24 cellular contexts compared by ENCODE assay signal in genomic region chr5:174555726-174556125, GRCh38.
"Had no signal": no experiment of that assay in that cellular context is flagged by ENCODE, and none has a peak within 500 bp of the region (broad histone marks: within the 10 kb centered on the region; RNA-seq: fewer than 3 reads in every experiment).

No MANE protein-coding gene starts in this region.

- H3K36me3 Mint-ChIP-seq: immature natural killer cell; naive thymus-derived CD8-positive, alpha-beta T cell had no signal

- FAIRE-seq: islet of Langerhans, pancreas had no signal

- H3K9me3 Mint-ChIP-seq: nephron had no signal

- DNase-seq: hypothalamus; immature natural killer cell; left ventricle myocardium inferior; mesendoderm; naive thymus-derived CD8-positive, alpha-beta T cell; nucleus accumbens; pancreas; posterior cingulate gyrus; retina; right cardiac atrium; stimulated activated CD4-positive, alpha-beta T cell treated with anti-CD3 and anti-CD28 coated beads, Interleukin-12 subunit alpha, Interleukin-12 subunit beta, amount 100 ng/mL, for 4 hours; stimulated activated CD4-positive, alpha-beta T cell treated with anti-CD3 and anti-CD28 coated beads, Interleukin-15, amount 100 ng/mL, for 24 hours; stimulated activated CD4-positive, alpha-beta T cell treated with anti-CD3 and anti-CD28 coated beads, Interleukin-2, amount 100 ng/mL, for 24 hours; stimulated activated CD4-positive, alpha-beta T cell treated with anti-CD3 and anti-CD28 coated beads, Interleukin-4, amount 100 ng/mL, for 1 hour; stimulated activated naive B cell treated with anti-CD40 and anti-IgM and Interleukin-4, amounts not matched to agents 10 μg/mL and 1 μg/mL and 100 μg/mL, for 72 hours; stimulated activated naive CD8-positive, alpha-beta T cell treated with anti-CD3 and anti-CD28 coated beads, Interleukin-15, Interleukin-2, amounts not matched to agents 100 U/mL and 50 U/mL, for 24 hours; stomach; testis; thyroid gland; transverse colon; upper lobe of left lung had no signal

- H3K27ac Mint-ChIP-seq: immature natural killer cell; nephron; stimulated activated naive B cell treated with anti-CD40 and anti-IgM and Interleukin-4, amounts not matched to agents 10 μg/mL and 1 μg/mL and 100 μg/mL, for 72 hours had no signal

- H3K27me3 Mint-ChIP-seq: stimulated activated naive B cell treated with anti-CD40 and anti-IgM and Interleukin-4, amounts not matched to agents 10 μg/mL and 1 μg/mL and 100 μg/mL, for 72 hours had no signal

- H3K4me3 Mint-ChIP-seq: immature natural killer cell; naive thymus-derived CD8-positive, alpha-beta T cell; nephron; neural crest cell; stimulated activated naive B cell treated with anti-CD40 and anti-IgM and Interleukin-4, amounts not matched to agents 10 μg/mL and 1 μg/mL and 100 μg/mL, for 72 hours had no signal

- H3K4me1 Mint-ChIP-seq: immature natural killer cell; naive thymus-derived CD8-positive, alpha-beta T cell; nephron; neural crest cell; stimulated activated naive B cell treated with anti-CD40 and anti-IgM and Interleukin-4, amounts not matched to agents 10 μg/mL and 1 μg/mL and 100 μg/mL, for 72 hours had no signal
